In the genomic region with DNA sequence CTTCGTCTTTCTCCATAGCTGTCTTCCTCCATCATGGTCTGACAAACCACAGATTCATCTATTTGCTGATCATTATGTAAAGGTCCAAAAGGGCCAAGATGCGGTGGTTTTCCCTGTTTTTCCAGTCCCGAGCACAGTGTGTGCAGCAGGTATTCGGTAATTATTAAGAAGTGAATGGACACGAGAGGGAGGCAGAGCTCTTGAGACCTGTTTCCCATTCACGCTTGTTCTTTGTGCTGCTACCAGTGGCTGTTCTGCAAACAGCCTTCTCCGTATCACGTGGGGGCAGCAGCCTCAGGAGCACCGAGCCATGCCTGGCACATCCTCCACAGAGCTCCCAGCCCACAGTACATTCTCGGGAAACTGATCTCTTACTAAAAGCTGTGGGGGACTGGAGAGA, we compare ENCODE assay signal across 13 cellular contexts. TPM values are rescaled to one million over a fixed set of nuclear protein-coding genes. Genes with fewer than 3 reads are reported as not detected.
DNase-seq lines count a peak whose midpoint lies in the region; ATAC-seq, FAIRE-seq and TF ChIP-seq lines count a peak whose summit lies in the region.
"Had no signal": no experiment of that assay in that cellular context is flagged by ENCODE, and none has a peak within 500 bp of the region (broad histone marks: within the 10 kb centered on the region; RNA-seq: fewer than 3 reads in every experiment).

No MANE protein-coding gene starts in this region.

- peaks cover 2% of the 10 kb centered on the region for H3K36me3 Mint-ChIP-seq in progenitor cell of endocrine pancreas (ENCODE audit: insufficient read depth)
- peaks cover 2% of the 10 kb centered on the region for H3K36me3 Mint-ChIP-seq in activated CD4-positive, alpha-beta T cell treated with anti-CD3 and anti-CD28 coated beads, Interleukin-2, amount 10 ng/mL, durations not matched to agents 7 days and 5 days (ENCODE audit: low read depth)
- H3K36me3 Mint-ChIP-seq in endothelial cell (ENCODE audit: low read depth, unreplicated experiment), result no peaks in the 10 kb centered on the region
- H3K36me3 Mint-ChIP-seq: natural killer cell had no signal

- H3K9me3 Mint-ChIP-seq in progenitor cell of endocrine pancreas (ENCODE audit: low read depth) (no peaks in the 10 kb centered on the region), endothelial cell (ENCODE audit: unreplicated experiment) (no peaks in the 10 kb centered on the region)
- no peaks in the 10 kb centered on the region for H3K9me3 Mint-ChIP-seq in activated CD4-positive, alpha-beta T cell treated with anti-CD3 and anti-CD28 coated beads, Interleukin-2, amount 10 ng/mL, durations not matched to agents 7 days and 5 days
- H3K9me3 Mint-ChIP-seq: activated CD8-positive, alpha-beta T cell treated with anti-CD3 and anti-CD28 coated beads for 36 hours; natural killer cell had no signal

- H3K27ac Mint-ChIP-seq in progenitor cell of endocrine pancreas (no peak overlapping the region), endothelial cell (ENCODE audit: unreplicated experiment) (no peak overlapping the region)
- H3K27ac Mint-ChIP-seq in activated CD4-positive, alpha-beta T cell treated with anti-CD3 and anti-CD28 coated beads, Interleukin-2, amount 10 ng/mL, durations not matched to agents 7 days and 5 days, result no peak overlapping the region
- H3K27ac Mint-ChIP-seq: activated CD8-positive, alpha-beta T cell treated with anti-CD3 and anti-CD28 coated beads for 36 hours; natural killer cell had no signal

- ATAC-seq in foreskin keratinocyte, result peak; percentile 12
- ATAC-seq: activated CD8-positive, alpha-beta T cell treated with anti-CD3 and anti-CD28 coated beads for 36 hours; natural killer cell had no signal

- in situ Hi-C loops in G401 (cut with HindIII; ENCODE audit: low sequenced_read_pairs), result no loop called here

- no peaks in the 10 kb centered on the region for H3K4me1 ChIP-seq in foreskin keratinocyte
- H3K4me1 ChIP-seq: vagina had no signal

- TF ChIP-seq CTCF in foreskin keratinocyte (conservative IDR thresholded peaks at IDR 0.05) (peak; percentile 19), progenitor cell of endocrine pancreas (IDR thresholded peaks at IDR 0.05; ENCODE audit: unreplicated experiment) (peak; percentile 11), endothelial cell (IDR thresholded peaks at IDR 0.05; ENCODE audit: unreplicated experiment) (no peak)

- H3K27me3 Mint-ChIP-seq in progenitor cell of endocrine pancreas, result no peaks in the 10 kb centered on the region
- no peaks in the 10 kb centered on the region for H3K27me3 Mint-ChIP-seq in activated CD4-positive, alpha-beta T cell treated with anti-CD3 and anti-CD28 coated beads, Interleukin-2, amount 10 ng/mL, durations not matched to agents 7 days and 5 days
- peaks cover 7% of the 10 kb centered on the region for H3K27me3 Mint-ChIP-seq in endothelial cell (ENCODE audit: unreplicated experiment)

- DNase-seq in G401 (ENCODE audit: low spot score) (peak; percentile 90), NCI-H2227 (lab: John Stamatoyannopoulos, UW; ENCODE audit: unreplicated experiment) (peak; percentile 46), foreskin keratinocyte (no peak), progenitor cell of endocrine pancreas (ENCODE audit: low spot score, unreplicated experiment) (no peak), NCI-H1694 treated with DMSO at 0.1 percent for 48 hours (lab: John Stamatoyannopoulos, UW) (no peak), urothelium cell line (ENCODE audit: low spot score) (no peak), endothelial cell (ENCODE audit: low spot score) (no peak)
- no peak for DNase-seq in activated CD4-positive, alpha-beta T cell treated with anti-CD3 and anti-CD28 coated beads, Interleukin-2, amount 10 ng/mL, durations not matched to agents 7 days and 5 days
- DNase-seq: activated CD8-positive, alpha-beta T cell treated with anti-CD3 and anti-CD28 coated beads for 36 hours; glutamatergic neuron; natural killer cell had no signal

- FAIRE-seq in urothelium cell line (lab: Jason Lieb, UNC), result no peak

- H3K4me3 Mint-ChIP-seq in progenitor cell of endocrine pancreas (ENCODE audit: low read depth) (no peak overlapping the region), endothelial cell (ENCODE audit: unreplicated experiment) (no peak overlapping the region)
- H3K4me3 Mint-ChIP-seq in activated CD4-positive, alpha-beta T cell treated with anti-CD3 and anti-CD28 coated beads, Interleukin-2, amount 10 ng/mL, durations not matched to agents 7 days and 5 days, result no peak overlapping the region
- H3K4me3 Mint-ChIP-seq: activated CD8-positive, alpha-beta T cell treated with anti-CD3 and anti-CD28 coated beads for 36 hours; natural killer cell had no signal

- CTCF ChIA-PET in activated CD4-positive, alpha-beta T cell treated with anti-CD3 and anti-CD28 coated beads, Interleukin-2, amount 10 ng/mL, durations not matched to agents 7 days and 5 days (lab: Charles Lee), result interaction anchor here (0.6 to 1.5 kb wide), 2 partner anchors 17 to 23 kb away, joined by 3 to 4 read pairs; no protein-coding TSS in a partner anchor

- no peak overlapping the region for H3K27ac ChIP-seq in foreskin keratinocyte
- H3K27ac ChIP-seq: SJCRH30, vagina had no signal

- H3K4me1 Mint-ChIP-seq in progenitor cell of endocrine pancreas (ENCODE audit: low read depth) (peaks cover 2% of the 10 kb centered on the region), endothelial cell (ENCODE audit: unreplicated experiment) (peaks cover 10% of the 10 kb centered on the region)
- H3K4me1 Mint-ChIP-seq in activated CD4-positive, alpha-beta T cell treated with anti-CD3 and anti-CD28 coated beads, Interleukin-2, amount 10 ng/mL, durations not matched to agents 7 days and 5 days, result peaks cover 26% of the 10 kb centered on the region

- POLR2A ChIA-PET in activated CD4-positive, alpha-beta T cell treated with anti-CD3 and anti-CD28 coated beads, Interleukin-2, amount 10 ng/mL, durations not matched to agents 7 days and 5 days (lab: Charles Lee), result no interaction called here

- H3K27me3 ChIP-seq in foreskin keratinocyte, result peaks cover 8% of the 10 kb centered on the region
- H3K27me3 ChIP-seq: SJCRH30, vagina had no signal

RNA-seq across cellular contexts. Expression of a gene that starts 50.3 kb away (rescaled TPM):
- not detected in 2 replicates for total RNA-seq in G401 (2014; rRNA removed; shearing (Covaris generic))
- total RNA-seq in foreskin keratinocyte (not detected in 2 replicates), progenitor cell of endocrine pancreas (not detected in 2 replicates), endothelial cell (ENCODE audit: unreplicated experiment) (not detected)
- polyA plus RNA-seq in foreskin keratinocyte, result not detected in 2 replicates
- not detected for total RNA-seq in activated CD4-positive, alpha-beta T cell treated with anti-CD3 and anti-CD28 coated beads, Interleukin-2, amount 10 ng/mL, durations not matched to agents 7 days and 5 days
- total RNA-seq: natural killer cell, SJCRH30, vagina had no signal

Comparison
In these comparisons a context has a peak if more than half of its experiments do, and no peak if none do; other contexts are left out.
1. DNase-seq: peak in G401 (single experiment) and NCI-H2227 (single experiment); none in foreskin keratinocyte (0 of 2), progenitor cell of endocrine pancreas (single experiment), activated CD4-positive, alpha-beta T cell treated with anti-CD3 and anti-CD28 coated beads, Interleukin-2, amount 10 ng/mL, durations not matched to agents 7 days and 5 days (single experiment), NCI-H1694 treated with DMSO at 0.1 percent for 48 hours (single experiment), urothelium cell line (single experiment) and endothelial cell (single experiment).